Comparison of ENCODE assay signal across 1 cellular context in the genomic region with DNA sequence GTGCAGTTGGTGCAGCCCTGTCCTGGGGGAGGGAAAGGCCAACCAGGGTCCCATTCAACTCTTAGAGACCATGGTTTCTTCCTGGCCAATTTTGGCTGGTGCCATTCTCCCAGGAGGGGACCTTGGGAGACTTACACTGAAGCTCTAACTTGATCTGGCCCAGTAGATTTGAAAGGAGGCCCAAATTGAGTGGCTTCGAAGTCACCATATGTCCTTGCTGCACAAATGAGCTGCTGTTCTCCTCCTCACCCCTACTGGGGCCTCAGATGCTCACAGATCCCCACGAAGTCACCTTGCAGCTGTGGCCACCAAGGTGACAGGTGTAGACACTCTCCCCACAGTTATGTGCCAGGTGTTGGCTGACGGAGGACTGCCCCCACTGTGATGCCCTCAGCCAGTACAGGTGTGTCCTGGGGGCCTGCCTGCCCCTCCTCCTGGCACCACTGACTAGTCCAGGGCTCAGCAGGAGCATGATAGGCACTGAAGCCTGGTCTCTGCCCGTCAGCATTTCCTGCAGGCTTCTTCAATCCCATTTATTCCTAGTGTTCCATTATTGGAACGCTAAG.
TF ChIP-seq lines count a peak whose summit lies in the region.

No MANE protein-coding gene starts in this region.

TF ChIP-seq in HepG2, 621 proteins besides CTCF, POLR2A, EP300 and RAD21 (continues in another document):
- no peak for TF ChIP-seq JUND (CRISPR knock-in tag; IDR thresholded peaks at IDR 0.05)
- TF ChIP-seq BRCA1 (CRISPR knock-in tag; IDR thresholded peaks at IDR 0.05) = no peak
- TF ChIP-seq ZNF329 (CRISPR knock-in tag; IDR thresholded peaks at IDR 0.05; ENCODE audit: low read depth) = no peak
- TF ChIP-seq, protein P1, sequence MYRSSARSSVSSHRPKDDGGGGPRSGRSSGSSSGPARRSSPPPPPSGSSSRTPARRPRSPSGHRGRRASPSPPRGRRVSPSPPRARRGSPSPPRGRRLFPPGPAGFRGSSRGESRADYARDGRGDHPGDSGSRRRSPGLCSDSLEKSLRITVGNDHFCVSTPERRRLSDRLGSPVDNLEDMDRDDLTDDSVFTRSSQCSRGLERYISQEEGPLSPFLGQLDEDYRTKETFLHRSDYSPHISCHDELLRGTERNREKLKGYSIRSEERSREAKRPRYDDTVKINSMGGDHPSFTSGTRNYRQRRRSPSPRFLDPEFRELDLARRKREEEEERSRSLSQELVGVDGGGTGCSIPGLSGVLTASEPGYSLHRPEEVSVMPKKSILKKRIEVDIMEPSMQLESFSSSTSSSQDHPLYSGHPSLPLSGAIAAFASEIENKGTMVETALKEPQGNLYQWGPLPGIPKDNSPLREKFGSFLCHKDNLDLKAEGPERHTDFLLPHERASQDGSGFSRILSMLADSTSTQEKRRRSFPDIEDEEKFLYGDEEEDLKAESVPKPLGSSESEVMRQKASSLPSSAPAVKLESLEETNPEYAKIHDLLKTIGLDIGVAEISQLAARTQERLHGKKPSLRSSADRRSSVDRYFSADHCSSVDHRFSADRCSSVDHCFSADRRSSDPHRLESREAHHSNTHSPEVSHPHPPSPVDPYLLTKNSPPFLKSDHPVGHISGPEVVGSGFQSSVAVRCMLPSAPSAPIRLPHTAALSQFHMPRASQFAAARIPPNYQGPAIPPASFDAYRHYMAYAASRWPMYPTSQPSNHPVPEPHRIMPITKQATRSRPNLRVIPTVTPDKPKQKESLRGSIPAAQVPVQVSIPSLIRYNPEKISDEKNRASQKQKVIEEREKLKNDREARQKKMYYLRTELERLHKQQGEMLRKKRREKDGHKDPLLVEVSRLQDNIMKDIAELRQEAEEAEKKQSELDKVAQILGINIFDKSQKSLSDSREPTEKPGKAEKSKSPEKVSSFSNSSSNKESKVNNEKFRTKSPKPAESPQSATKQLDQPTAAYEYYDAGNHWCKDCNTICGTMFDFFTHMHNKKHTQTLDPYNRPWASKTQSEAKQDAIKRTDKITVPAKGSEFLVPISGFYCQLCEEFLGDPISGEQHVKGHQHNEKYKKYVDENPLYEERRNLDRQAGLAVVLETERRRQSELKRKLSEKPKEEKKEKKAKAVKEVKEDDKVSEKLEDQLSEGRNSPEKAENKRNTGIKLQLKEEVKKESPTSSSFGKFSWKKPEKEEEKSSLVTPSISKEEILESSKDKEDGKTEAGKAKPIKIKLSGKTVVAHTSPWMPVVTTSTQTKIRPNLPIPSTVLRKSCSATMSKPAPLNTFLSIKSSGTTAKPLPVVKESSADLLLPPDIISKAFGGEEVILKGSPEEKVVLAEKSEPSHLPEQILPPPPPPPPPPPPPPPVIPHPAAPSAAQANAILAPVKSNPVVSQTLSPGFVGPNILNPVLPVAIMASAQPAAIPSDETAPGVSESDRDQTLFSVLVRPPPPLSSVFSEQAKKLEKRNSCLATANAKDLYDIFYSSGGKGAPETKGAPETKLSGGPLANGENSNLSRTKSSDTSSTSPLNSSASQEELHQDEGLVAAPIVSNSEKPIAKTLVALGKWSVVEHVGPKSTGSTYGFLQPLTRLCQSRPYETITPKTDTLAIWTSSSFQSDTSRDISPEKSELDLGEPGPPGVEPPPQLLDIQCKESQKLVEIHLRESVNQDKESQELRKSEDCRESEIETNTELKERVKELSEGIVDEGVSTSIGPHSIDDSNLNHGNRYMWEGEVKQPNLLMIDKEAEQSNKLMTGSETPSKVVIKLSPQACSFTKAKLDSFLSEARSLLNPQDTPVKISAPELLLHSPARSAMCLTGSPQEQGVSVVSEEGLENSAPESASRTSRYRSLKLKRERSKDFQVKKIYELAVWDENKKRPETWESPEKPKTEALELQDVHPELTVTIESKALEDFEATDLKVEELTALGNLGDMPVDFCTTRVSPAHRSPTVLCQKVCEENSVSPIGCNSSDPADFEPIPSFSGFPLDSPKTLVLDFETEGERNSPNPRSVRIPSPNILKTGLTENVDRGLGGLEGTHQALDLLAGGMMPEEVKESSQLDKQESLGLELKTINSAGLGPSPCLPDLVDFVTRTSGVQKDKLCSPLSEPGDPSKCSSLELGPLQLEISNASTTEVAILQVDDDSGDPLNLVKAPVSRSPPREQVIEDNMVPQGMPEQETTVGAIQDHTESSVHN (CRISPR knock-in tag; IDR thresholded peaks at IDR 0.05) = no peak
- TF ChIP-seq, protein P2, sequence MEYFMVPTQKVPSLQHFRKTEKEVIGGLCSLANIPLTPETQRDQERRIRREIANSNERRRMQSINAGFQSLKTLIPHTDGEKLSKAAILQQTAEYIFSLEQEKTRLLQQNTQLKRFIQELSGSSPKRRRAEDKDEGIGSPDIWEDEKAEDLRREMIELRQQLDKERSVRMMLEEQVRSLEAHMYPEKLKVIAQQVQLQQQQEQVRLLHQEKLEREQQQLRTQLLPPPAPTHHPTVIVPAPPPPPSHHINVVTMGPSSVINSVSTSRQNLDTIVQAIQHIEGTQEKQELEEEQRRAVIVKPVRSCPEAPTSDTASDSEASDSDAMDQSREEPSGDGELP (IDR thresholded peaks at IDR 0.05; ENCODE audit: borderline replicate concordance, low read depth) = no peak
- TF ChIP-seq CBX2 (IDR thresholded peaks at IDR 0.05; ENCODE audit: low read depth, low read length) = no peak
- no peak for TF ChIP-seq CBX2 (CRISPR knock-in tag; IDR thresholded peaks at IDR 0.05; ENCODE audit: low read depth)
- TF ChIP-seq NFKB2 (CRISPR knock-in tag; IDR thresholded peaks at IDR 0.05; ENCODE audit: borderline replicate concordance) = no peak; the same call in 1 of the 2 replicates
- TF ChIP-seq HNRNPL (IDR thresholded peaks at IDR 0.05; ENCODE audit: low read depth, low read length) = no peak
- no peak for TF ChIP-seq ZNF335 (CRISPR knock-in tag; IDR thresholded peaks at IDR 0.05)
- no peak for TF ChIP-seq ZFP36L1 (CRISPR knock-in tag; IDR thresholded peaks at IDR 0.05)
- 0 out of 2 replicates have a peak, but pooled peaks have one; percentile 54 for TF ChIP-seq ZC3H13 (CRISPR knock-in tag; IDR thresholded peaks at IDR 0.05)
- TF ChIP-seq IRX3 (CRISPR knock-in tag; IDR thresholded peaks at IDR 0.05; ENCODE audit: borderline replicate concordance, low read depth) = 0 out of 2 replicates have a peak, but pooled peaks have one; percentile 42
- TF ChIP-seq, protein P3, sequence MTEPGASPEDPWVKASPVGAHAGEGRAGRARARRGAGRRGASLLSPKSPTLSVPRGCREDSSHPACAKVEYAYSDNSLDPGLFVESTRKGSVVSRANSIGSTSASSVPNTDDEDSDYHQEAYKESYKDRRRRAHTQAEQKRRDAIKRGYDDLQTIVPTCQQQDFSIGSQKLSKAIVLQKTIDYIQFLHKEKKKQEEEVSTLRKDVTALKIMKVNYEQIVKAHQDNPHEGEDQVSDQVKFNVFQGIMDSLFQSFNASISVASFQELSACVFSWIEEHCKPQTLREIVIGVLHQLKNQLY (CRISPR knock-in tag; IDR thresholded peaks at IDR 0.05) = no peak
- 0 out of 2 replicates have a peak, but pooled peaks have one; percentile 4 for TF ChIP-seq DMAP1 (CRISPR knock-in tag; IDR thresholded peaks at IDR 0.05)
- no peak for TF ChIP-seq ZNF12 (CRISPR knock-in tag; IDR thresholded peaks at IDR 0.05)
- no peak for TF ChIP-seq TEAD2 (CRISPR knock-in tag; IDR thresholded peaks at IDR 0.05)
- no peak for TF ChIP-seq ZBTB3 (CRISPR knock-in tag; IDR thresholded peaks at IDR 0.05; ENCODE audit: borderline replicate concordance, low read depth)
- no peak for TF ChIP-seq FOSL1 (CRISPR knock-in tag; IDR thresholded peaks at IDR 0.05; ENCODE audit: borderline replicate concordance)
- TF ChIP-seq FOXM1 (CRISPR knock-in tag; IDR thresholded peaks at IDR 0.05) = no peak
- no peak for TF ChIP-seq KDM3A (CRISPR knock-in tag; IDR thresholded peaks at IDR 0.05; ENCODE audit: low read depth)
- TF ChIP-seq, protein P4, sequence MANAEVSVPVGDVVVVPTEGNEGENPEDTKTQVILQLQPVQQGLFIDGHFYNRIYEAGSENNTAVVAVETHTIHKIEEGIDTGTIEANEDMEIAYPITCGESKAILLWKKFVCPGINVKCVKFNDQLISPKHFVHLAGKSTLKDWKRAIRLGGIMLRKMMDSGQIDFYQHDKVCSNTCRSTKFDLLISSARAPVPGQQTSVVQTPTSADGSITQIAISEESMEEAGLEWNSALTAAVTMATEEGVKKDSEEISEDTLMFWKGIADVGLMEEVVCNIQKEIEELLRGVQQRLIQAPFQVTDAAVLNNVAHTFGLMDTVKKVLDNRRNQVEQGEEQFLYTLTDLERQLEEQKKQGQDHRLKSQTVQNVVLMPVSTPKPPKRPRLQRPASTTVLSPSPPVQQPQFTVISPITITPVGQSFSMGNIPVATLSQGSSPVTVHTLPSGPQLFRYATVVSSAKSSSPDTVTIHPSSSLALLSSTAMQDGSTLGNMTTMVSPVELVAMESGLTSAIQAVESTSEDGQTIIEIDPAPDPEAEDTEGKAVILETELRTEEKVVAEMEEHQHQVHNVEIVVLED (CRISPR knock-in tag; IDR thresholded peaks at IDR 0.05; ENCODE audit: borderline replicate concordance) = no peak
- TF ChIP-seq FLYWCH1 (CRISPR knock-in tag; IDR thresholded peaks at IDR 0.05) = no peak
- TF ChIP-seq RBM39 (IDR thresholded peaks at IDR 0.05; ENCODE audit: low read depth, low read length, poor library complexity, severe bottlenecking) = no peak
- no peak for TF ChIP-seq ZNF672 (CRISPR knock-in tag; IDR thresholded peaks at IDR 0.05)
- TF ChIP-seq DPF2 (CRISPR knock-in tag; IDR thresholded peaks at IDR 0.05; ENCODE audit: borderline replicate concordance, low read depth) = no peak
- TF ChIP-seq, protein P5, sequence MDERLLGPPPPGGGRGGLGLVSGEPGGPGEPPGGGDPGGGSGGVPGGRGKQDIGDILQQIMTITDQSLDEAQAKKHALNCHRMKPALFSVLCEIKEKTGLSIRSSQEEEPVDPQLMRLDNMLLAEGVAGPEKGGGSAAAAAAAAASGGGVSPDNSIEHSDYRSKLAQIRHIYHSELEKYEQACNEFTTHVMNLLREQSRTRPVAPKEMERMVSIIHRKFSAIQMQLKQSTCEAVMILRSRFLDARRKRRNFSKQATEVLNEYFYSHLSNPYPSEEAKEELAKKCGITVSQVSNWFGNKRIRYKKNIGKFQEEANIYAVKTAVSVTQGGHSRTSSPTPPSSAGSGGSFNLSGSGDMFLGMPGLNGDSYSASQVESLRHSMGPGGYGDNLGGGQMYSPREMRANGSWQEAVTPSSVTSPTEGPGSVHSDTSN (CRISPR knock-in tag; IDR thresholded peaks at IDR 0.05) = no peak
- 0 out of 2 replicates have a peak, but pooled peaks have one; percentile 28 for TF ChIP-seq ZNF598 (CRISPR knock-in tag; IDR thresholded peaks at IDR 0.05; ENCODE audit: borderline replicate concordance)
- TF ChIP-seq TSC22D2 (CRISPR knock-in tag; IDR thresholded peaks at IDR 0.05; ENCODE audit: borderline replicate concordance) = no peak
- no peak for TF ChIP-seq ZNF17 (CRISPR knock-in tag; IDR thresholded peaks at IDR 0.05)
- TF ChIP-seq, protein P6, sequence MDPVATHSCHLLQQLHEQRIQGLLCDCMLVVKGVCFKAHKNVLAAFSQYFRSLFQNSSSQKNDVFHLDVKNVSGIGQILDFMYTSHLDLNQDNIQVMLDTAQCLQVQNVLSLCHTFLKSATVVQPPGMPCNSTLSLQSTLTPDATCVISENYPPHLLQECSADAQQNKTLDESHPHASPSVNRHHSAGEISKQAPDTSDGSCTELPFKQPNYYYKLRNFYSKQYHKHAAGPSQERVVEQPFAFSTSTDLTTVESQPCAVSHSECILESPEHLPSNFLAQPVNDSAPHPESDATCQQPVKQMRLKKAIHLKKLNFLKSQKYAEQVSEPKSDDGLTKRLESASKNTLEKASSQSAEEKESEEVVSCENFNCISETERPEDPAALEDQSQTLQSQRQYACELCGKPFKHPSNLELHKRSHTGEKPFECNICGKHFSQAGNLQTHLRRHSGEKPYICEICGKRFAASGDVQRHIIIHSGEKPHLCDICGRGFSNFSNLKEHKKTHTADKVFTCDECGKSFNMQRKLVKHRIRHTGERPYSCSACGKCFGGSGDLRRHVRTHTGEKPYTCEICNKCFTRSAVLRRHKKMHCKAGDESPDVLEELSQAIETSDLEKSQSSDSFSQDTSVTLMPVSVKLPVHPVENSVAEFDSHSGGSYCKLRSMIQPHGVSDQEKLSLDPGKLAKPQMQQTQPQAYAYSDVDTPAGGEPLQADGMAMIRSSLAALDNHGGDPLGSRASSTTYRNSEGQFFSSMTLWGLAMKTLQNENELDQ (CRISPR knock-in tag; IDR thresholded peaks at IDR 0.05; ENCODE audit: borderline replicate concordance) = no peak
- no peak for TF ChIP-seq TAF15 (IDR thresholded peaks at IDR 0.05; ENCODE audit: low read depth, low read length, poor library complexity, severe bottlenecking)
- TF ChIP-seq CAMTA2 (CRISPR knock-in tag; IDR thresholded peaks at IDR 0.05; ENCODE audit: borderline replicate concordance) = no peak
- TF ChIP-seq, protein P7, sequence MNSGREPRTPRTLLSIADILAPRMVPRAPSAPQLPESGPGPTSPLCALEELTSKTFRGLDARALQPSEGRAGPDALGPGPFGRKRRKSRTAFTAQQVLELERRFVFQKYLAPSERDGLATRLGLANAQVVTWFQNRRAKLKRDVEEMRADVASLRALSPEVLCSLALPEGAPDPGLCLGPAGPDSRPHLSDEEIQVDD (CRISPR knock-in tag; IDR thresholded peaks at IDR 0.05; ENCODE audit: borderline replicate concordance) = peak; percentile 67; the same call in 1 of the 2 replicates
- 0 out of 2 replicates have a peak, but pooled peaks have one; percentile 9 for TF ChIP-seq SETDB1 (CRISPR knock-in tag; IDR thresholded peaks at IDR 0.05; ENCODE audit: borderline replicate concordance)
- TF ChIP-seq AKAP8 (CRISPR knock-in tag; IDR thresholded peaks at IDR 0.05) = no peak
- no peak for TF ChIP-seq CEBPG (CRISPR knock-in tag; IDR thresholded peaks at IDR 0.05)
- no peak for TF ChIP-seq AGO1 (IDR thresholded peaks at IDR 0.05; ENCODE audit: low read depth, low read length, poor library complexity, severe bottlenecking)
- no peak for TF ChIP-seq DNMT1 (CRISPR knock-in tag; IDR thresholded peaks at IDR 0.05)
- TF ChIP-seq SMAD1 (CRISPR knock-in tag; IDR thresholded peaks at IDR 0.05; ENCODE audit: borderline replicate concordance, low read depth) = no peak
- TF ChIP-seq, protein P8, sequence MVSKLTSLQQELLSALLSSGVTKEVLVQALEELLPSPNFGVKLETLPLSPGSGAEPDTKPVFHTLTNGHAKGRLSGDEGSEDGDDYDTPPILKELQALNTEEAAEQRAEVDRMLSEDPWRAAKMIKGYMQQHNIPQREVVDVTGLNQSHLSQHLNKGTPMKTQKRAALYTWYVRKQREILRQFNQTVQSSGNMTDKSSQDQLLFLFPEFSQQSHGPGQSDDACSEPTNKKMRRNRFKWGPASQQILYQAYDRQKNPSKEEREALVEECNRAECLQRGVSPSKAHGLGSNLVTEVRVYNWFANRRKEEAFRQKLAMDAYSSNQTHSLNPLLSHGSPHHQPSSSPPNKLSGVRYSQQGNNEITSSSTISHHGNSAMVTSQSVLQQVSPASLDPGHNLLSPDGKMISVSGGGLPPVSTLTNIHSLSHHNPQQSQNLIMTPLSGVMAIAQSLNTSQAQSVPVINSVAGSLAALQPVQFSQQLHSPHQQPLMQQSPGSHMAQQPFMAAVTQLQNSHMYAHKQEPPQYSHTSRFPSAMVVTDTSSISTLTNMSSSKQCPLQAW (CRISPR knock-in tag; IDR thresholded peaks at IDR 0.05) = no peak
- TF ChIP-seq ZNF781 (CRISPR knock-in tag; IDR thresholded peaks at IDR 0.05; ENCODE audit: borderline replicate concordance, not compliant biosample characterization) = no peak
